In genomic region chr6:137487181-137487910, GRCh38 we compare ENCODE assay signal across 16 cellular contexts.
DNase-seq lines count a peak whose midpoint lies in the region; ATAC-seq and TF ChIP-seq lines count a peak whose summit lies in the region.
"Had no signal": no experiment of that assay in that cellular context is flagged by ENCODE, and none has a peak within 500 bp of the region (broad histone marks: within the 10 kb centered on the region; RNA-seq: fewer than 3 reads in every experiment).

No MANE protein-coding gene starts in this region.

- DNase-seq in activated naive CD8-positive, alpha-beta T cell treated with anti-CD3 and anti-CD28 coated beads, Interleukin-2, amount 50 U/mL, for 24 hours, result no peak
- DNase-seq in NT2/D1 (ENCODE audit: low read depth, low spot score), result no peak
- no peak for DNase-seq in stimulated activated effector memory CD8-positive, alpha-beta T cell treated with anti-CD3 and anti-CD28 coated beads, Interleukin-12 subunit alpha, Interleukin-12 subunit beta, amount 100 ng/mL, for 72 hours (ENCODE audit: low spot score in 2 of 2)
- no peak for DNase-seq in nucleus accumbens (lab: John Stamatoyannopoulos, UW)
- no peak for DNase-seq in MM.1S
- no peak for DNase-seq in NCI-H1694 treated with DMSO at 0.1 percent for 48 hours (lab: John Stamatoyannopoulos, UW)
- DNase-seq: activated effector memory CD4-positive, alpha-beta T cell treated with Interleukin-2 at 50 U/mL for 16 hours; Calu3; MG63; NCI-H187 treated with DMSO at 0.1 percent for 48 hours; ovary; small intestine had no signal

- H3K36me3 Mint-ChIP-seq in activated naive CD8-positive, alpha-beta T cell, result no peaks in the 10 kb centered on the region
- peaks cover 2% of the 10 kb centered on the region for H3K36me3 Mint-ChIP-seq in activated naive CD8-positive, alpha-beta T cell treated with anti-CD3 and anti-CD28 coated beads, Interleukin-2, amount 50 U/mL, for 24 hours (ENCODE audit: low read depth)
- peaks cover 1% of the 10 kb centered on the region for H3K36me3 Mint-ChIP-seq in stimulated activated effector memory CD8-positive, alpha-beta T cell treated with anti-CD3 and anti-CD28 coated beads, Interleukin-12 subunit alpha, Interleukin-12 subunit beta, amount 100 ng/mL, for 72 hours

- no peak overlapping the region for H3K27ac Mint-ChIP-seq in activated naive CD8-positive, alpha-beta T cell
- H3K27ac Mint-ChIP-seq in activated naive CD8-positive, alpha-beta T cell treated with anti-CD3 and anti-CD28 coated beads, Interleukin-2, amount 50 U/mL, for 24 hours, result no peak overlapping the region
- H3K27ac Mint-ChIP-seq in stimulated activated effector memory CD8-positive, alpha-beta T cell treated with anti-CD3 and anti-CD28 coated beads, Interleukin-12 subunit alpha, Interleukin-12 subunit beta, amount 100 ng/mL, for 72 hours, result no peak overlapping the region

- H3K4me3 ChIP-seq in NT2/D1 (ENCODE audit: insufficient read length, low read depth) (peak overlapping the region; percentile 34), iPS-11a (ENCODE audit: low read depth, low read length) (peak overlapping the region; percentile 45), MM.1S (ENCODE audit: low read length) (no peak overlapping the region)
- H3K4me3 ChIP-seq: MG63, ovary had no signal

- TF ChIP-seq CTCF in MM.1S (IDR thresholded peaks at IDR 0.05; ENCODE audit: low read length), result no peak

- peak overlapping the region; percentile 70 for H3K4me3 Mint-ChIP-seq in activated naive CD8-positive, alpha-beta T cell
- no peak overlapping the region for H3K4me3 Mint-ChIP-seq in activated naive CD8-positive, alpha-beta T cell treated with anti-CD3 and anti-CD28 coated beads, Interleukin-2, amount 50 U/mL, for 24 hours
- H3K4me3 Mint-ChIP-seq in stimulated activated effector memory CD8-positive, alpha-beta T cell treated with anti-CD3 and anti-CD28 coated beads, Interleukin-12 subunit alpha, Interleukin-12 subunit beta, amount 100 ng/mL, for 72 hours, result peak overlapping the region; percentile 63

- H3K27ac ChIP-seq in MM.1S (ENCODE audit: low read length), result no peak overlapping the region
- H3K27ac ChIP-seq: coronary artery, ovary, tibial nerve had no signal

- H3F3A ChIP-seq in MM.1S (ENCODE audit: insufficient read depth, low read length), result no peaks in the 10 kb centered on the region

- H3K36me3 ChIP-seq in NT2/D1 (ENCODE audit: insufficient read depth, insufficient read length, low read length) (no peaks in the 10 kb centered on the region), MM.1S (replicated peaks; ENCODE audit: insufficient read depth, low read length) (no peaks in the 10 kb centered on the region)
- H3K36me3 ChIP-seq: MG63, ovary, tibial nerve had no signal

- H3K4me1 Mint-ChIP-seq in activated naive CD8-positive, alpha-beta T cell (ENCODE audit: low read depth), result peaks cover 24% of the 10 kb centered on the region
- H3K4me1 Mint-ChIP-seq in activated naive CD8-positive, alpha-beta T cell treated with anti-CD3 and anti-CD28 coated beads, Interleukin-2, amount 50 U/mL, for 24 hours, result peaks cover 27% of the 10 kb centered on the region
- peaks cover 19% of the 10 kb centered on the region for H3K4me1 Mint-ChIP-seq in stimulated activated effector memory CD8-positive, alpha-beta T cell treated with anti-CD3 and anti-CD28 coated beads, Interleukin-12 subunit alpha, Interleukin-12 subunit beta, amount 100 ng/mL, for 72 hours

- H2AFZ ChIP-seq in MM.1S (ENCODE audit: low read length), result no peak overlapping the region

- H3K9me3 Mint-ChIP-seq in activated naive CD8-positive, alpha-beta T cell (ENCODE audit: low read depth), result no peaks in the 10 kb centered on the region
- H3K9me3 Mint-ChIP-seq in activated naive CD8-positive, alpha-beta T cell treated with anti-CD3 and anti-CD28 coated beads, Interleukin-2, amount 50 U/mL, for 24 hours, result no peaks in the 10 kb centered on the region
- H3K9me3 Mint-ChIP-seq in stimulated activated effector memory CD8-positive, alpha-beta T cell treated with anti-CD3 and anti-CD28 coated beads, Interleukin-12 subunit alpha, Interleukin-12 subunit beta, amount 100 ng/mL, for 72 hours, result no peaks in the 10 kb centered on the region

- no peaks in the 10 kb centered on the region for H3K79me2 ChIP-seq in MM.1S (ENCODE audit: low read length)

- no peak overlapping the region for H3K4me2 ChIP-seq in MM.1S (ENCODE audit: low read depth, low read length)

- no peaks in the 10 kb centered on the region for H4K20me1 ChIP-seq in MM.1S (ENCODE audit: insufficient read depth, low read length)

- H3K27me3 ChIP-seq in NT2/D1 (ENCODE audit: insufficient read depth, insufficient read length) (peaks cover 80% of the 10 kb centered on the region), MM.1S (replicated peaks; ENCODE audit: insufficient read depth, low read length) (0 out of 2 replicates have a peak, but pooled peaks cover 11% of the 10 kb centered on the region)

- H3K9me3 ChIP-seq in NT2/D1 (ENCODE audit: insufficient read depth, low read length), result no peaks in the 10 kb centered on the region
- no peaks in the 10 kb centered on the region for H3K9me3 ChIP-seq in MM.1S (replicated peaks; ENCODE audit: insufficient read depth, low read length)
- H3K9me3 ChIP-seq: MG63 had no signal

- H3K4me1 ChIP-seq in NT2/D1 (ENCODE audit: insufficient read depth, insufficient read length) (peaks cover 5% of the 10 kb centered on the region), MM.1S (ENCODE audit: low read length) (no peaks in the 10 kb centered on the region)

- no peaks in the 10 kb centered on the region for H3K9me2 ChIP-seq in MM.1S (replicated peaks; ENCODE audit: insufficient read depth, low read length)

- H3K9ac ChIP-seq in NT2/D1 (ENCODE audit: insufficient read length, low read depth) (no peak overlapping the region), MM.1S (ENCODE audit: low read length) (no peak overlapping the region)

- H3K27me3 Mint-ChIP-seq in activated naive CD8-positive, alpha-beta T cell, result peaks cover 53% of the 10 kb centered on the region
- peaks cover 84% of the 10 kb centered on the region for H3K27me3 Mint-ChIP-seq in activated naive CD8-positive, alpha-beta T cell treated with anti-CD3 and anti-CD28 coated beads, Interleukin-2, amount 50 U/mL, for 24 hours

- no peak for ATAC-seq in activated naive CD8-positive, alpha-beta T cell treated with anti-CD3 and anti-CD28 coated beads, Interleukin-2, amount 50 U/mL, for 24 hours
- no peak for ATAC-seq in stimulated activated effector memory CD8-positive, alpha-beta T cell treated with anti-CD3 and anti-CD28 coated beads, Interleukin-12 subunit alpha, Interleukin-12 subunit beta, amount 100 ng/mL, for 72 hours
